ENCODE assay signal across 8 cellular contexts in the genomic region with DNA sequence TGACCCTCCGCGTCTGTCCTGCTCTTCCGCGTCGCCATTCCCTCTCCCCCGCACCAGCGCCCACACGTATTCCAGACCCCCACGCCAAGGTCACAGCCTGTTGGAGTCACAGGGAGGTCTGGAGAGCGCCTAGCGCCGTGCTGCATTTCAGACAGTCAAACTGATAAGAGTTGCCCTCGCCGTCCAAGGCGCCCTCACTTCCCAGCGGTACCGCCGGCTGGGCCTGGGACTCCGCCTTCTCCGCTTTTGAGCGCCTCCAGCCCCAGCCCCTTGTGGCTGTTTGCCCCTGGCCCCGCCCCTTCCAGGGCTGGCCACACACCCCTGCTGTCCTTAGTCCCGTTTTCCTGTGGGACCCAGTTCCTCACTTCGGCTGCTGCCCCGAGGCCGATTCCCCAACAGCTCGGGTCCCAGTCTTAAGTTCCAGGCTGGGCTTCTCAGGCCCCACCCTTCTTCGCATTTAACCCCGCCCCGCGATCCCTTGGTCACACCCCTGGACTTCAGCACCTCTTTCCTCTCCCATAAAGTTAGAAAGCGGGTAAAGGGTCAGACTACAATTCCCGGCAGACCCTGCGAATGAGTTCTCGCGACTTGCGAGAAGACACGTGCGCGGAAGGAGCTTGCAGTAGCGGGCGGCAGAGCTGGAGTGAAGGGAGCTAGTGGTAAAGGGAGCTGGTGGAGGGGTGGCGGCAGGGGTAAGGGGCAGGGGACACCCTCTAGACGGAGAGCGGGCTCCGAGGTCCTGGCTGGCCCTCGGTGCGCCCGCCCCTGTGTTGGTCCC. TPM values are rescaled to one million over a fixed set of nuclear protein-coding genes. Genes with fewer than 3 reads are reported as not detected.
A peak's percentile ranks its signal among the peaks of the same experiment; 100 is the strongest.
DNase-seq lines count a peak whose midpoint lies in the region; ATAC-seq and TF ChIP-seq lines count a peak whose summit lies in the region.

Gene GMPPA (plus strand): TSS at position 612 of the 778 bp plus-strand sequence. CDS start 1,085 bp downstream, outside the sequence.

- peaks cover 4% of the 10 kb centered on the region for H3K79me2 ChIP-seq in smooth muscle cell (ENCODE audit: low read depth)

- CTCF ChIA-PET in activated B cell treated with CpG ODN at 0.5 μM for 24 hours (lab: Charles Lee): interaction anchor here (0.9 to 2.2 kb wide), 5 partner anchors 11 to 110 kb away, joined by 3 to 12 read pairs (median 5); no protein-coding TSS in a partner anchor

- intact Hi-C loops in activated B cell treated with CpG ODN at 0.5 μM for 24 hours (cut with micrococcal nuclease): loop anchor here (1.0 to 10.0 kb wide), 9 partner anchors 12 to 1706 kb away; partner anchors contain the start of genes CHPF, CNOT9, CNPPD1 and NHEJ1

- no peak for TF ChIP-seq CTCF in activated B cell treated with CpG ODN at 0.5 μM for 24 hours (IDR thresholded peaks at IDR 0.05)
- no peak for TF ChIP-seq CTCF in smooth muscle cell (IDR thresholded peaks at IDR 0.05; ENCODE audit: borderline replicate concordance, insufficient read depth, poor library complexity, severe bottlenecking)

- H3K27ac ChIP-seq in caudate nucleus (ENCODE audit: low read depth, low read length) (peak within 1 kb of the TSS; percentile 84), smooth muscle cell (ENCODE audit: low read depth) (peak within 1 kb of the TSS; percentile 73)

- peak within 1 kb of the TSS; percentile 86 for H3K27ac Mint-ChIP-seq in activated B cell treated with CpG ODN at 0.5 μM for 24 hours

- H3K36me3 Mint-ChIP-seq in activated B cell treated with CpG ODN at 0.5 μM for 24 hours (ENCODE audit: low read depth): peaks cover 17% of the 10 kb centered on the region

- DNase-seq in AG08395 (ENCODE audit: low spot score): peak; percentile 98
- DNase-seq in NCI-H345 (lab: John Stamatoyannopoulos, UW): peak; percentile 97
- peak; percentile 86 for DNase-seq in activated B cell treated with CpG ODN at 0.5 μM for 24 hours
- DNase-seq in caudate nucleus (lab: John Stamatoyannopoulos, UW): peak; percentile 35 to 97 (median 87)
- DNase-seq in iPS-NIHi7 (ENCODE audit: extremely low spot score): peak; percentile 94
- DNase-seq in smooth muscle cell (lab: John Stamatoyannopoulos, UW; ENCODE audit: unreplicated experiment): peak; percentile 78

- ATAC-seq in HG03196 (IDR thresholded peaks at IDR 0.05; ENCODE audit: unreplicated experiment): peak; percentile 90
- ATAC-seq in activated B cell treated with CpG ODN at 0.5 μM for 24 hours (ENCODE audit: low read depth): peak; percentile 94

- no peaks in the 10 kb centered on the region for H3F3A ChIP-seq in smooth muscle cell (ENCODE audit: low read depth)

- no peaks in the 10 kb centered on the region for H3K9me3 Mint-ChIP-seq in activated B cell treated with CpG ODN at 0.5 μM for 24 hours

- H3K4me3 Mint-ChIP-seq in activated B cell treated with CpG ODN at 0.5 μM for 24 hours: peak within 1 kb of the TSS; percentile 98

- H3K4me3 ChIP-seq in smooth muscle cell: peak within 1 kb of the TSS; percentile 73

- peak within 1 kb of the TSS; percentile 67 for H2AFZ ChIP-seq in smooth muscle cell (ENCODE audit: low read depth)

- H3K27me3 ChIP-seq in smooth muscle cell (ENCODE audit: low read depth): peaks cover 16% of the 10 kb centered on the region

- H3K9me3 ChIP-seq in smooth muscle cell (replicated peaks; ENCODE audit: low read depth): no peaks in the 10 kb centered on the region

- peaks cover 28% of the 10 kb centered on the region for H3K27me3 Mint-ChIP-seq in activated B cell treated with CpG ODN at 0.5 μM for 24 hours

- peaks cover 34% of the 10 kb centered on the region for H3K4me1 Mint-ChIP-seq in activated B cell treated with CpG ODN at 0.5 μM for 24 hours

- in situ Hi-C loops in GM18951 (cut with MboI; ENCODE audit: low sequenced_read_pairs, unreplicated experiment): no loop called here

- WGBS in smooth muscle cell (ENCODE audit: low lambda C conversion rate): under 1% methylated on average over 43 of the region's 49 CpGs

- peak; percentile 90 for TF ChIP-seq POLR2A in GM18951 (IDR thresholded peaks at IDR 0.05; ENCODE audit: extremely low read depth, insufficient read depth, insufficient read length)

- POLR2A ChIA-PET in activated B cell treated with CpG ODN at 0.5 μM for 24 hours (lab: Charles Lee): interaction anchor here (0.6 to 2.1 kb wide), 8 partner anchors 8 to 602 kb away, joined by 3 to 20 read pairs (median 4); partner anchors contain the start of genes CHPF, DNAJB2, DNPEP and TMEM198

- peaks cover 13% of the 10 kb centered on the region for H3K4me1 ChIP-seq in smooth muscle cell (ENCODE audit: low read depth)

- H3K4me2 ChIP-seq in smooth muscle cell: peak within 1 kb of the TSS; percentile 89

- H3K36me3 ChIP-seq in smooth muscle cell (ENCODE audit: low read depth): no peaks in the 10 kb centered on the region

- H4K20me1 ChIP-seq in smooth muscle cell (ENCODE audit: low read depth): no peaks in the 10 kb centered on the region

- peak within 1 kb of the TSS; percentile 96 for H3K9ac ChIP-seq in smooth muscle cell (ENCODE audit: low read depth)

RNA-seq across cellular contexts. Expression of gene GMPPA, which starts in this region (rescaled TPM):
- total RNA-seq in activated B cell treated with CpG ODN at 0.5 μM for 24 hours (32.9 and 33.0 TPM in 2 replicates), smooth muscle cell (52.2 and 59.3 TPM in 2 replicates)
- polyA plus RNA-seq in smooth muscle cell: 77.8 and 81.7 TPM in 2 replicates

Comparison
In these comparisons a context has a peak if more than half of its experiments do, and no peak if none do; other contexts are left out.
1. Peak in every context shown above with its lines: DNase-seq, ATAC-seq, H3K4me3 ChIP-seq and H3K27ac ChIP-seq.